In genomic region chr2:46749042-46749461, GRCh38 we compare ENCODE assay signal across 1 cellular context.
TF ChIP-seq lines count a peak whose summit lies in the region.

No MANE protein-coding gene starts in this region.

TF ChIP-seq in SK-N-SH treated with all-trans-retinoic acid at 6 μM for 48 hours, 23 proteins besides CTCF, POLR2A, EP300 and RAD21 (continued from another document):
- TF ChIP-seq ZFP30 (CRISPR knock-in tag; IDR thresholded peaks at IDR 0.05) = no peak
- no peak for TF ChIP-seq TCF4 (CRISPR knock-in tag; IDR thresholded peaks at IDR 0.05; ENCODE audit: borderline replicate concordance)
TF ChIP-seq in SK-N-SH treated with all-trans-retinoic acid at 6 μM for 48 hours: peak in this region for 0.
